In genomic region chr5:35218981-35219380, GRCh38 we compare ENCODE assay signal across 27 cellular contexts. TPM values are rescaled to one million over a fixed set of nuclear protein-coding genes. Genes with fewer than 3 reads are reported as not detected.
DNase-seq lines count a peak whose midpoint lies in the region; ATAC-seq and TF ChIP-seq lines count a peak whose summit lies in the region.
"Had no signal": no experiment of that assay in that cellular context is flagged by ENCODE, and none has a peak within 500 bp of the region (broad histone marks: within the 10 kb centered on the region; RNA-seq: fewer than 3 reads in every experiment).

No MANE protein-coding gene starts in this region.

- H3K4me3 ChIP-seq in GM12864 (ENCODE audit: low read depth, low read length) = no peak overlapping the region
- H3K4me3 ChIP-seq in H7 (ENCODE audit: insufficient read depth, low read depth, low read length) = no peak overlapping the region
- H3K4me3 ChIP-seq in parathyroid adenoma (ENCODE audit: low read depth, low read length) = no peak overlapping the region
- no peak overlapping the region for H3K4me3 ChIP-seq in BE2C (ENCODE audit: low read depth, low read length)

- peak overlapping the region; percentile 43 for H3K4me2 ChIP-seq in parathyroid adenoma (ENCODE audit: low read length)
- H3K4me2 ChIP-seq: KMS-11 had no signal

- peaks cover 62% of the 10 kb centered on the region for H3K79me2 ChIP-seq in parathyroid adenoma

- DNase-seq in GM12864 (ENCODE audit: low read depth) (no peak), H7 (peak; percentile 35), WTC11 (ENCODE audit: low spot score) (peak; percentile 22), glutamatergic neuron (no peak), BE2C (no peak)
- DNase-seq: CD8-positive, alpha-beta memory T cell; DMS79 treated with DMSO at 0.1 percent for 48 hours; GF-D8; HCEC 1CT; NCI-H1048; NCI-H1417; NCI-H1694; NCI-H2029 treated with DMSO at 0.1 percent for 48 hours; NCI-H2227 treated with DMSO at 0.1 percent for 48 hours; NCI-H526 treated with DMSO at 0.1 percent for 48 hours; SHP77 had no signal

- H3K4me3 Mint-ChIP-seq in WTC11 (no peak overlapping the region), glutamatergic neuron (ENCODE audit: unreplicated experiment) (no peak overlapping the region)
- H3K4me3 Mint-ChIP-seq: CD14-positive monocyte; CD8-positive, alpha-beta memory T cell; IgD-negative memory B cell had no signal

- CTCF ChIA-PET in WTC11 (lab: Charles Lee) = interaction anchor here (0.9 kb wide), 1 partner anchor 115 kb away, joined by 3 read pairs; no protein-coding TSS in a partner anchor

- H3K27ac Mint-ChIP-seq in WTC11 (no peak overlapping the region), glutamatergic neuron (ENCODE audit: unreplicated experiment) (no peak overlapping the region)
- H3K27ac Mint-ChIP-seq: CD8-positive, alpha-beta memory T cell; IgD-negative memory B cell had no signal

- H3K4me1 ChIP-seq in parathyroid adenoma = peaks cover 83% of the 10 kb centered on the region
- no peaks in the 10 kb centered on the region for H3K4me1 ChIP-seq in BE2C

- peak; percentile 77 for ATAC-seq in WTC11
- no peak for ATAC-seq in HG02840 (IDR thresholded peaks at IDR 0.05; ENCODE audit: low FRiP score, unreplicated experiment)
- ATAC-seq: Panc1 had no signal

- no peaks in the 10 kb centered on the region for H3K36me3 Mint-ChIP-seq in WTC11
- H3K36me3 Mint-ChIP-seq in glutamatergic neuron (ENCODE audit: unreplicated experiment) = no peaks in the 10 kb centered on the region
- H3K36me3 Mint-ChIP-seq: CD8-positive, alpha-beta memory T cell; IgD-negative memory B cell had no signal

- TF ChIP-seq CTCF in GM12864 (IDR thresholded peaks at IDR 0.05; ENCODE audit: low read depth, low read length, missing control alignments) (peak; percentile 10), WTC11 (IDR thresholded peaks at IDR 0.05) (no peak), parathyroid adenoma (IDR thresholded peaks at IDR 0.05) (peak; percentile 12), glutamatergic neuron (IDR thresholded peaks at IDR 0.05; ENCODE audit: partially characterized antibody, unreplicated experiment) (no peak), BE2C (IDR thresholded peaks at IDR 0.05; ENCODE audit: low read depth, low read length) (no peak)

- H3K9me3 Mint-ChIP-seq in WTC11 (no peaks in the 10 kb centered on the region), glutamatergic neuron (ENCODE audit: unreplicated experiment) (peaks cover 1% of the 10 kb centered on the region)
- H3K9me3 Mint-ChIP-seq: CD14-positive monocyte; CD8-positive, alpha-beta memory T cell had no signal

- H3K27me3 Mint-ChIP-seq in WTC11 (ENCODE audit: low read depth) (no peaks in the 10 kb centered on the region), glutamatergic neuron (ENCODE audit: unreplicated experiment) (no peaks in the 10 kb centered on the region)
- H3K27me3 Mint-ChIP-seq: IgD-negative memory B cell had no signal

- no peak overlapping the region for H3K9ac ChIP-seq in parathyroid adenoma
- H3K9ac ChIP-seq: KMS-11 had no signal

- H3K36me3 ChIP-seq in H7 (replicated peaks; ENCODE audit: control insufficient read depth, insufficient read depth, low read length) = no peaks in the 10 kb centered on the region
- H3K36me3 ChIP-seq in parathyroid adenoma (ENCODE audit: control insufficient read depth, insufficient read depth, low read length) = no peaks in the 10 kb centered on the region
- no peaks in the 10 kb centered on the region for H3K36me3 ChIP-seq in BE2C

- H3K9me3 ChIP-seq in parathyroid adenoma (ENCODE audit: control insufficient read depth, low read length) (no peaks in the 10 kb centered on the region), BE2C (no peaks in the 10 kb centered on the region)

- H3K4me1 Mint-ChIP-seq in WTC11 (no peaks in the 10 kb centered on the region), glutamatergic neuron (ENCODE audit: low read depth, unreplicated experiment) (no peaks in the 10 kb centered on the region)
- H3K4me1 Mint-ChIP-seq: CD8-positive, alpha-beta memory T cell; IgD-negative memory B cell had no signal

- H2AFZ ChIP-seq in parathyroid adenoma = no peak overlapping the region

- no peaks in the 10 kb centered on the region for H3K27me3 ChIP-seq in H7 (ENCODE audit: control insufficient read depth, insufficient read depth, low read length)
- H3K27me3 ChIP-seq in parathyroid adenoma (ENCODE audit: control insufficient read depth, insufficient read depth, low read length) = no peaks in the 10 kb centered on the region
- no peaks in the 10 kb centered on the region for H3K27me3 ChIP-seq in BE2C

- peak overlapping the region; percentile 92 for H3K27ac ChIP-seq in parathyroid adenoma
- H3K27ac ChIP-seq: KMS-11, RWPE1 had no signal

- POLR2A ChIA-PET in WTC11 (lab: Charles Lee) = no interaction called here

TF ChIP-seq in WTC11, 78 proteins besides CTCF, POLR2A, EP300 and RAD21:
- TF ChIP-seq FOXP4 (CRISPR knock-in tag; IDR thresholded peaks at IDR 0.05) = no peak
- no peak for TF ChIP-seq IRF2 (CRISPR knock-in tag; IDR thresholded peaks at IDR 0.05; ENCODE audit: borderline replicate concordance, low read depth)
- no peak for TF ChIP-seq CBFB (CRISPR knock-in tag; IDR thresholded peaks at IDR 0.05; ENCODE audit: low read depth)

RNA-seq across cellular contexts. Expression of gene PRLR, which starts 11.3 kb away (rescaled TPM):
- total RNA-seq in H7 (2014; rRNA removed; shearing (Covaris generic)) = 1.5 and 2.0 TPM in 2 replicates
- 1.9 to 3.2 TPM (median 1.9 TPM) in 3 replicates for total RNA-seq in WTC11 (2021)
- not detected for total RNA-seq in glutamatergic neuron (ENCODE audit: unreplicated experiment)
- polyA plus RNA-seq in BE2C (2012; ENCODE audit: insufficient read depth, insufficient read length, low read depth) = not detected
- total RNA-seq: A673; CD8-positive, alpha-beta memory T cell; NCI-H460; OCI-LY7; T-helper 1 cell treated with Interleukin-12 subunit alpha and Interleukin-12 subunit beta and Interleukin-4 antibody, amounts not matched to agents 30 ng/mL and 1 ng/mL, for 36 hours had no signal
- polyA plus RNA-seq: CD8-positive, alpha-beta memory T cell; IgD-negative memory B cell had no signal

Comparison
In these comparisons a context has a peak if more than half of its experiments do, and no peak if none do; other contexts are left out.
1. DNase-seq: peak in H7 (single experiment) and WTC11 (single experiment); none in GM12864 (single experiment), glutamatergic neuron (single experiment) and BE2C (single experiment).
2. CTCF ChIP-seq: peak in GM12864 (single experiment) and parathyroid adenoma (single experiment); none in WTC11 (single experiment), glutamatergic neuron (single experiment) and BE2C (single experiment).